In genomic region chr6:95578106-95578410, GRCh38 we compare ENCODE assay signal across 8 cellular contexts. TPM values are rescaled to one million over a fixed set of nuclear protein-coding genes. Genes with fewer than 3 reads are reported as not detected.
DNase-seq lines count a peak whose midpoint lies in the region; ATAC-seq and TF ChIP-seq lines count a peak whose summit lies in the region.

No MANE protein-coding gene starts in this region.

- H3K36me3 ChIP-seq in DND-41 (ENCODE audit: insufficient read depth, low read length), result peaks cover 8% of the 10 kb centered on the region
- no peaks in the 10 kb centered on the region for H3K36me3 ChIP-seq in iPS-18a (ENCODE audit: control insufficient read depth, low read depth, low read length)
- no peaks in the 10 kb centered on the region for H3K36me3 ChIP-seq in stomach

- H2AFZ ChIP-seq in DND-41 (ENCODE audit: low read depth, low read length), result peak overlapping the region; percentile 99

- H3K27ac ChIP-seq in DND-41 (ENCODE audit: low read length), result peak overlapping the region; percentile 99
- peak overlapping the region; percentile 48 for H3K27ac ChIP-seq in iPS-18a (ENCODE audit: low read length)
- peak overlapping the region; percentile 91 to 96 (median 92) for H3K27ac ChIP-seq in stomach

- peak overlapping the region; percentile 95 for H3K9ac ChIP-seq in DND-41 (ENCODE audit: low read depth, low read length)
- peak overlapping the region; percentile 78 for H3K9ac ChIP-seq in iPS-18a (ENCODE audit: low read length)

- peak overlapping the region; percentile 97 for H3K27ac Mint-ChIP-seq in activated naive CD8-positive, alpha-beta T cell treated with anti-CD3 and anti-CD28 coated beads, Interleukin-2, amount 10 ng/mL, durations not matched to agents 7 days and 5 days

- WGBS in stomach, 5 donors, result 1 to 3% (median 2%) methylated on average over 10 of the region's 10 CpGs

- intact Hi-C loops in stomach (cut with DNase I; ENCODE audit: low total_unique reads), result no loop called here

- H3K79me2 ChIP-seq in DND-41 (ENCODE audit: insufficient read depth, low read length), result peaks cover 89% of the 10 kb centered on the region

- no peak for DNase-seq in DND-41
- no peak for DNase-seq in activated naive CD8-positive, alpha-beta T cell treated with anti-CD3 and anti-CD28 coated beads, Interleukin-2, amount 10 ng/mL, durations not matched to agents 7 days and 5 days
- DNase-seq in stomach, result no peak
- DNase-seq in DMS 273 (lab: John Stamatoyannopoulos, UW; ENCODE audit: unreplicated experiment), result no peak
- no peak for DNase-seq in DMS114 treated with DMSO at 0.1 percent for 48 hours (lab: John Stamatoyannopoulos, UW; ENCODE audit: unreplicated experiment)

- no peaks in the 10 kb centered on the region for H3K9me3 Mint-ChIP-seq in activated naive CD8-positive, alpha-beta T cell treated with anti-CD3 and anti-CD28 coated beads, Interleukin-2, amount 10 ng/mL, durations not matched to agents 7 days and 5 days

- ATAC-seq in DND-41 (ENCODE audit: insufficient read depth, low read depth) (peak; percentile 15; the same call in 2 of the 3 replicates), GM19452 (IDR thresholded peaks at IDR 0.05; ENCODE audit: unreplicated experiment) (peak; percentile 21), HG03457 (IDR thresholded peaks at IDR 0.05; ENCODE audit: unreplicated experiment) (peak; percentile 12)
- peak; percentile 6 for ATAC-seq in activated naive CD8-positive, alpha-beta T cell treated with anti-CD3 and anti-CD28 coated beads, Interleukin-2, amount 10 ng/mL, durations not matched to agents 7 days and 5 days (ENCODE audit: low read depth)

- POLR2A ChIA-PET in activated naive CD8-positive, alpha-beta T cell treated with anti-CD3 and anti-CD28 coated beads, Interleukin-2, amount 10 ng/mL, durations not matched to agents 7 days and 5 days (lab: Charles Lee), result interaction anchor here (2.9 kb wide), 1 partner anchor 9 kb away, joined by 18 read pairs; no protein-coding TSS in a partner anchor

- H3K4me2 ChIP-seq in DND-41 (ENCODE audit: insufficient read depth, low read length), result peak overlapping the region; percentile 70

- no peak for TF ChIP-seq EP300 in stomach (IDR thresholded peaks at IDR 0.05)

- H3K4me1 ChIP-seq in DND-41 (ENCODE audit: insufficient read depth, low read length) (peaks cover 40% of the 10 kb centered on the region), iPS-18a (ENCODE audit: control insufficient read depth, low read depth, low read length) (peaks cover 5% of the 10 kb centered on the region), stomach (peaks cover 8 to 57% (median 30%) of the 10 kb centered on the region in 4 donors)

- no peaks in the 10 kb centered on the region for H4K20me1 ChIP-seq in DND-41 (ENCODE audit: insufficient read depth, low read length)

- no peaks in the 10 kb centered on the region for H3K27me3 ChIP-seq in DND-41 (ENCODE audit: insufficient read depth, low read length, poor library complexity)
- H3K27me3 ChIP-seq in iPS-18a (ENCODE audit: control insufficient read depth, insufficient read depth, low read length), result no peaks in the 10 kb centered on the region
- H3K27me3 ChIP-seq in stomach, result no peaks in the 10 kb centered on the region

- no peak for TF ChIP-seq POLR2A in stomach (IDR thresholded peaks at IDR 0.05)

- peaks cover 19% of the 10 kb centered on the region for H3K36me3 Mint-ChIP-seq in activated naive CD8-positive, alpha-beta T cell treated with anti-CD3 and anti-CD28 coated beads, Interleukin-2, amount 10 ng/mL, durations not matched to agents 7 days and 5 days

- peaks cover 30% of the 10 kb centered on the region for H3K4me1 Mint-ChIP-seq in activated naive CD8-positive, alpha-beta T cell treated with anti-CD3 and anti-CD28 coated beads, Interleukin-2, amount 10 ng/mL, durations not matched to agents 7 days and 5 days

- H3K4me3 ChIP-seq in DND-41 (ENCODE audit: low read depth in 1 of 2, low read length in 2 of 2), result peak overlapping the region; percentile 90 to 95
- peak overlapping the region; percentile 85 for H3K4me3 ChIP-seq in iPS-18a (ENCODE audit: low read length)
- peak overlapping the region; percentile 67 to 79 (median 70) for H3K4me3 ChIP-seq in stomach

- TF ChIP-seq CTCF in DND-41 (IDR thresholded peaks at IDR 0.05; ENCODE audit: borderline replicate concordance, extremely low read depth, low read length, poor library complexity, severe bottlenecking) (no peak), stomach (IDR thresholded peaks at IDR 0.05) (no peak)

- no peaks in the 10 kb centered on the region for H3K27me3 Mint-ChIP-seq in activated naive CD8-positive, alpha-beta T cell treated with anti-CD3 and anti-CD28 coated beads, Interleukin-2, amount 10 ng/mL, durations not matched to agents 7 days and 5 days

- H3K4me3 Mint-ChIP-seq in activated naive CD8-positive, alpha-beta T cell treated with anti-CD3 and anti-CD28 coated beads, Interleukin-2, amount 10 ng/mL, durations not matched to agents 7 days and 5 days, result peak overlapping the region; percentile 93

- H3K9me3 ChIP-seq in DND-41 (ENCODE audit: insufficient read depth, low read length, severe bottlenecking), result peaks cover 7% of the 10 kb centered on the region
- no peaks in the 10 kb centered on the region for H3K9me3 ChIP-seq in iPS-18a (ENCODE audit: control insufficient read depth, low read depth, low read length)
- H3K9me3 ChIP-seq in stomach, result no peaks in the 10 kb centered on the region

RNA-seq across cellular contexts. Expression of gene MANEA, which starts 0.7 kb away (rescaled TPM):
- 10 to 100 TPM; 17.9 to 18.5 TPM for total RNA-seq in activated naive CD8-positive, alpha-beta T cell treated with anti-CD3 and anti-CD28 coated beads, Interleukin-2, amount 10 ng/mL, durations not matched to agents 7 days and 5 days
- total RNA-seq in stomach, result 10 to 100 TPM in 1 of 5 donors, 1 to 10 TPM in 4; 1.2 to 15.2 (median 3.5) TPM
- 1 to 10 TPM; 2.6 to 3.6 (median 2.9) TPM for polyA plus RNA-seq in stomach

Comparison
In these comparisons a context has a peak if more than half of its experiments do, and no peak if none do; other contexts are left out.
1. H3K27ac ChIP-seq: peak in every context shown above with its lines; median percentile 99 in DND-41; 92 in stomach; 48 in iPS-18a.